ENCODE assay signal across 19 cellular contexts in the genomic region with DNA sequence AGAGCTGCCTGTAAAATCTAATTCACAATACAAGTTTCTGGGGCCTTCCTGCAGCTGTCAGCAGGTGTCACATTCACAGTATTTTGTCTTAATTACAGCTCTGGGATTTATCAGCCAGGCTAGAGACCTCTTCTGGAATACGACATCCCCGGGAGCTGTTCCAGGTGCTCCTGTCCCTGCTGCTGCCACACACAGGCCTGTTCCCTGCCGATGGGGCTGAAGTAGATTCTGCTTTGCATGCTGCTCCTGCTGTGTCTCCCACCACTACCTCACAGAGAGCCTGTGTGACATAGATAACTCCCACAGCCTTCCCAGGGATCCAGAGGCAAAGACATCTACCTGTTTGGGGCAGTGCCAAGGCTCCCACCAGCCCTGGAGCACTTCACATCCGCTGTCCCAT. TPM values are rescaled to one million over a fixed set of nuclear protein-coding genes. Genes with fewer than 3 reads are reported as not detected.
DNase-seq lines count a peak whose midpoint lies in the region; ATAC-seq and TF ChIP-seq lines count a peak whose summit lies in the region.
"Had no signal": no experiment of that assay in that cellular context is flagged by ENCODE, and none has a peak within 500 bp of the region (broad histone marks: within the 10 kb centered on the region; RNA-seq: fewer than 3 reads in every experiment).

No MANE protein-coding gene starts in this region.

- no peak overlapping the region for H3K4me3 ChIP-seq in heart right ventricle
- H3K4me3 ChIP-seq: breast epithelium, dorsolateral prefrontal cortex, MG63, thyroid gland had no signal

- intact Hi-C loops in heart right ventricle (cut with DNase I): no loop called here

- H3K4me1 ChIP-seq in heart right ventricle: peaks cover 0 to 48% (median 21%) of the 10 kb centered on the region in 9 donors
- H3K4me1 ChIP-seq: breast epithelium had no signal

- TF ChIP-seq CTCF in heart right ventricle (IDR thresholded peaks at IDR 0.05): peak in 1 of 9 donors; percentile 6

- DNase-seq in COR-L47 (lab: John Stamatoyannopoulos, UW) (peak; percentile 49), NCI-H1092 (lab: John Stamatoyannopoulos, UW) (peak; percentile 53), NCI-H345 treated with DMSO at 0.1 percent for 48 hours (lab: John Stamatoyannopoulos, UW; ENCODE audit: unreplicated experiment) (peak; percentile 13), heart right ventricle (peak; percentile 31 to 51), dermis blood vessel endothelial cell (no peak), SHP77 (lab: John Stamatoyannopoulos, UW) (no peak), medulla oblongata (ENCODE audit: extremely low spot score) (no peak)
- DNase-seq: activated CD4-positive, alpha-beta T cell treated with anti-CD3 and anti-CD28 coated beads, Interleukin-2, amount 50 U/mL, for 48 hours; activated naive CD8-positive, alpha-beta T cell treated with anti-CD3 and anti-CD28 coated beads, Interleukin-2, amount 10 ng/mL, durations not matched to agents 7 days and 5 days; activated T-cell treated with anti-CD3 and anti-CD28 coated beads, Interleukin-2, amount 50 U/mL, for 4 hours; dorsolateral prefrontal cortex; GF-D8; MG63; NCI-H526; nephron progenitor cell; thyroid gland had no signal

- H3K27me3 ChIP-seq in heart right ventricle: no peaks in the 10 kb centered on the region
- H3K27me3 ChIP-seq: breast epithelium, dorsolateral prefrontal cortex, MG63, thyroid gland had no signal

- ATAC-seq in heart right ventricle (peak in 7 of 8 donors; percentile 37 to 86 (median 70)), HG03175 (IDR thresholded peaks at IDR 0.05; ENCODE audit: unreplicated experiment) (no peak)
- ATAC-seq: esophagus mucosa had no signal

- H3K27ac ChIP-seq in heart right ventricle: peak overlapping the region in 3 of 10 donors; percentile 1 to 25 (median 3)
- H3K27ac ChIP-seq: breast epithelium, dorsolateral prefrontal cortex, thyroid gland had no signal

- no peaks in the 10 kb centered on the region for H3K9me3 ChIP-seq in heart right ventricle
- H3K9me3 ChIP-seq: breast epithelium, MG63, thyroid gland had no signal

- H3K36me3 ChIP-seq in heart right ventricle: no peaks in the 10 kb centered on the region
- H3K36me3 ChIP-seq: breast epithelium, MG63, thyroid gland had no signal

- WGBS in heart right ventricle, 2 donors: 32 to 56% methylated on average over 4 of the region's 4 CpGs

RNA-seq across cellular contexts. Expression of gene COLQ, which starts 20.4 kb away (rescaled TPM):
- total RNA-seq in heart right ventricle: 10 to 100 TPM in 7 of 10 donors, 1 to 10 TPM in 2, under 1 TPM in 1; 0.85 to 23.3 (median 14.9) TPM
- 1 to 10 TPM; 3.7 to 5.7 TPM for polyA plus RNA-seq in heart right ventricle
- 1.0 and 1.2 TPM in 2 replicates for total RNA-seq in dermis blood vessel endothelial cell

Comparison
In these comparisons a context has a peak if more than half of its experiments do, and no peak if none do; other contexts are left out.
1. DNase-seq: peak in COR-L47 (single experiment), NCI-H1092 (single experiment), NCI-H345 treated with DMSO at 0.1 percent for 48 hours (single experiment) and heart right ventricle (2 of 2); none in dermis blood vessel endothelial cell (single experiment), SHP77 (0 of 2) and medulla oblongata (single experiment).